21 cellular contexts compared by ENCODE assay signal in the genomic region with DNA sequence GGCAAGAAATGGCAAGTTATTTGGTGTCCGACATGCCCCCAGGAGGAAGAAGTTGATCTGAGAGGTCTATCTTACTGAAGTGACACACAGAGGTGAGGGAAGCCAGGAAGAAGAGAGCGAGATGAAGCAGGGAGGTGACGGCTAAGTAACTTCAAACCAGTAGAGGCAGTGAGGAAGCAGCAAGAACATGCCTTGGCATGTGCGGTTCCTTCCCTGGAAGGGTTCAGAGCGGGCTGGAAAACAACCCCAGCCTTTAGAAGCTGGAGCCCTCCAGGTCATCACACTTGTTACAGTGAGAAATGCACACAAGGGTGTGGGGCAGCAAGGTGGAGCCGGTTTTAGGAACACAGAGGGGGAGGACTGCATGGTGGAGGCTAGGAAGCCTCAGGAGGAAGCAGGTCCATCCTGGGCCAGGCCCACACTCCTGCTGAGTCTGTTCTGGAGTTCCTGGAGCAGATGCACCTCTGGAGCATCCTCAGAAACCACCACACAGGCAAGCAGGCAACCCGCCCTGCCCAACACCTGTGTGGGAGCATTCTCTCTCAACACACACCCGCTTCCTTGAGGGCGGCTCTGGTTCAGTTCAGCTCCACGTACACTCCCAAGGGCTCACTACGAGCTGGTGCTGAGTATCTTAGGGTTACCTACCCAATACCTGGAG. TPM values are rescaled to one million over a fixed set of nuclear protein-coding genes. Genes with fewer than 3 reads are reported as not detected.
A peak's percentile ranks its signal among the peaks of the same experiment; 100 is the strongest.
DNase-seq lines count a peak whose midpoint lies in the region; ATAC-seq and TF ChIP-seq lines count a peak whose summit lies in the region.
"Had no signal": no experiment of that assay in that cellular context is flagged by ENCODE, and none has a peak within 500 bp of the region (broad histone marks: within the 10 kb centered on the region; RNA-seq: fewer than 3 reads in every experiment).

No MANE protein-coding gene starts in this region.

- H4K8ac ChIP-seq in H9 (replicated peaks; ENCODE audit: insufficient read length, low read depth, low read length) = no peak overlapping the region

- TF ChIP-seq CTCF in H9 (conservative IDR thresholded peaks at IDR 0.05) (no peak), WTC11 (IDR thresholded peaks at IDR 0.05) (no peak), foreskin keratinocyte (conservative IDR thresholded peaks at IDR 0.05) (peak; percentile 34), sigmoid colon (IDR thresholded peaks at IDR 0.05) (no peak)

- H3K23ac ChIP-seq in H9 (ENCODE audit: insufficient read length, low read depth, low read length) = no peak overlapping the region

- H3K23me2 ChIP-seq in H9 (ENCODE audit: insufficient read length, low read depth, low read length, poor library complexity, severe bottlenecking) = no peaks in the 10 kb centered on the region

- no peaks in the 10 kb centered on the region for H4K20me1 ChIP-seq in H9 (ENCODE audit: control insufficient read depth, insufficient read depth, insufficient read length)

- H3K9me3 Mint-ChIP-seq in H9 (peaks cover 0 to 2% of the 10 kb centered on the region in 2 experiments; a peak in 2 of 5 replicates), WTC11 (peaks cover 8% of the 10 kb centered on the region)
- no peaks in the 10 kb centered on the region for H3K9me3 Mint-ChIP-seq in activated T-cell treated with anti-CD3 and anti-CD28 coated beads, Interleukin-2, amount 50 U/mL, for 4 hours

- H2BK15ac ChIP-seq in H9 (ENCODE audit: low read depth, low read length) = no peak overlapping the region

- H3K4me2 ChIP-seq in H9 (ENCODE audit: insufficient read depth, insufficient read length, low read length) = no peak overlapping the region

- no peak overlapping the region for H3K27ac ChIP-seq in H9 (ENCODE audit: insufficient read length, low read depth, low read length)
- H3K27ac ChIP-seq in foreskin keratinocyte = peak overlapping the region; percentile 52
- H3K27ac ChIP-seq in sigmoid colon = no peak overlapping the region
- H3K27ac ChIP-seq: SJCRH30, stomach had no signal

- intact Hi-C loops in sigmoid colon (cut with DNase I) = no loop called here

- DNase-seq in H9 (no peak), WTC11 (ENCODE audit: low spot score) (no peak), foreskin keratinocyte (peak; percentile 70 to 81), sigmoid colon (peak; percentile 27), HuH-7.5 (ENCODE audit: low spot score) (no peak), DMS114 treated with DMSO at 0.1 percent for 48 hours (lab: John Stamatoyannopoulos, UW; ENCODE audit: unreplicated experiment) (no peak)
- no peak for DNase-seq in activated T-cell treated with anti-CD3 and anti-CD28 coated beads, Interleukin-2, amount 50 U/mL, for 4 hours
- no peak for DNase-seq in activated CD8-positive, alpha-beta memory T cell treated with anti-CD3 and anti-CD28 coated beads for 24 hours
- DNase-seq: DND-41; erythroblast; NCI-H1092 treated with DMSO at 0.1 percent for 48 hours; NCI-H2029 treated with DMSO at 0.1 percent for 48 hours; NCI-H446; PC-3; SJCRH30; small intestine; stimulated activated CD4-positive, alpha-beta T cell treated with anti-CD3 and anti-CD28 coated beads, Interleukin-4, amount 100 ng/mL, for 1 hour; stomach had no signal

- H3K9ac ChIP-seq in H9 (ENCODE audit: extremely low read depth, insufficient read length, low read length) = no peak overlapping the region

- H3K4ac ChIP-seq in H9 (ENCODE audit: low read depth, low read length) = no peak overlapping the region

- no peak overlapping the region for H2BK20ac ChIP-seq in H9 (ENCODE audit: low read depth, low read length, poor library complexity, severe bottlenecking)

- H3K9me3 ChIP-seq in H9 (ENCODE audit: control insufficient read depth, low read depth, low read length) (no peaks in the 10 kb centered on the region), sigmoid colon (no peaks in the 10 kb centered on the region)
- H3K9me3 ChIP-seq: HAP-1, SJCRH30, stomach had no signal

- CTCF ChIA-PET in WTC11 (lab: Charles Lee) = interaction anchor here (2.0 kb wide), 1 partner anchor 103 kb away, joined by 11 read pairs; no protein-coding TSS in a partner anchor

- no peaks in the 10 kb centered on the region for H3K79me2 ChIP-seq in H9 (ENCODE audit: insufficient read depth, low read length)

- H3K4me1 ChIP-seq in H9 (ENCODE audit: insufficient read depth, low read length) (no peaks in the 10 kb centered on the region), foreskin keratinocyte (peaks cover 10% of the 10 kb centered on the region), sigmoid colon (peaks cover 0 to 5% (median 4%) of the 10 kb centered on the region in 4 donors)
- H3K4me1 ChIP-seq: SJCRH30 had no signal

- TF ChIP-seq EP300 in sigmoid colon (IDR thresholded peaks at IDR 0.05) = no peak

- no peak overlapping the region for H3K4me3 Mint-ChIP-seq in H9
- H3K4me3 Mint-ChIP-seq in WTC11 = no peak overlapping the region
- no peak overlapping the region for H3K4me3 Mint-ChIP-seq in activated T-cell treated with anti-CD3 and anti-CD28 coated beads, Interleukin-2, amount 50 U/mL, for 4 hours
- H3K4me3 Mint-ChIP-seq: neural crest cell had no signal

- H4K5ac ChIP-seq in H9 (ENCODE audit: insufficient read length, low read depth, low read length) = no peak overlapping the region

- no CpG with 5 or more reads among the region's 11 CpGs for WGBS in H9 (ENCODE audit: extremely low coverage, insufficient read length, low lambda C conversion rate)
- 91 to 94% methylated on average over 11 of the region's 11 CpGs for WGBS in sigmoid colon, 2 donors

- no peak overlapping the region for H2BK12ac ChIP-seq in H9 (ENCODE audit: insufficient read length, low read depth, low read length)

- H3K79me1 ChIP-seq in H9 (ENCODE audit: insufficient read depth, low read depth, low read length, poor library complexity, severe bottlenecking) = no peaks in the 10 kb centered on the region

- H3K27me3 Mint-ChIP-seq in H9 (ENCODE audit: low read depth) (no peaks in the 10 kb centered on the region), WTC11 (ENCODE audit: low read depth) (no peaks in the 10 kb centered on the region)
- H3K27me3 Mint-ChIP-seq in activated T-cell treated with anti-CD3 and anti-CD28 coated beads, Interleukin-2, amount 50 U/mL, for 4 hours (ENCODE audit: low read depth) = no peaks in the 10 kb centered on the region
- H3K27me3 Mint-ChIP-seq: progenitor cell of endocrine pancreas had no signal

- H3K4me1 Mint-ChIP-seq in H9 (0 out of 4 replicates have a peak, but pooled peaks cover 0 to 2% of the 10 kb centered on the region in 2 experiments), WTC11 (peaks cover 3% of the 10 kb centered on the region; the same call in 1 of the 2 replicates)
- H3K4me1 Mint-ChIP-seq in activated T-cell treated with anti-CD3 and anti-CD28 coated beads, Interleukin-2, amount 50 U/mL, for 4 hours (ENCODE audit: low read depth) = no peaks in the 10 kb centered on the region

- H3T11ph ChIP-seq in H9 (ENCODE audit: low read length) = no peak overlapping the region

- no peaks in the 10 kb centered on the region for H3K36me3 ChIP-seq in sigmoid colon
- H3K36me3 ChIP-seq: stomach had no signal

- no peak overlapping the region for H3K18ac ChIP-seq in H9 (ENCODE audit: insufficient read length, low read depth, low read length)

- H3K56ac ChIP-seq in H9 (ENCODE audit: insufficient read length, low read depth, low read length) = no peak overlapping the region

- no peak overlapping the region for H2AK5ac ChIP-seq in H9 (ENCODE audit: insufficient read length, low read length)

- H3K36me3 Mint-ChIP-seq in H9 (ENCODE audit: insufficient read depth in 1 of 3, low read depth in 3 of 3) (peaks cover 20 to 54% (median 44%) of the 10 kb centered on the region in 3 experiments), WTC11 (peaks cover 36% of the 10 kb centered on the region)
- H3K36me3 Mint-ChIP-seq in activated T-cell treated with anti-CD3 and anti-CD28 coated beads, Interleukin-2, amount 50 U/mL, for 4 hours (ENCODE audit: insufficient read depth) = no peaks in the 10 kb centered on the region

- no peak for TF ChIP-seq POLR2A in sigmoid colon (IDR thresholded peaks at IDR 0.05)

- H3K14ac ChIP-seq in H9 (ENCODE audit: insufficient read depth, low read length) = no peak overlapping the region

- H2BK120ac ChIP-seq in H9 (ENCODE audit: low read depth, low read length, poor library complexity, severe bottlenecking) = no peak overlapping the region

- no peak overlapping the region for H4K91ac ChIP-seq in H9 (ENCODE audit: insufficient read length, low read depth, low read length)

- no peak overlapping the region for H2AFZ ChIP-seq in H9 (ENCODE audit: low read length)

- H3K27me3 ChIP-seq in H9 (ENCODE audit: insufficient read depth, low read length) = no peaks in the 10 kb centered on the region
- H3K27me3 ChIP-seq in foreskin keratinocyte = no peaks in the 10 kb centered on the region
- no peaks in the 10 kb centered on the region for H3K27me3 ChIP-seq in sigmoid colon
- H3K27me3 ChIP-seq: SJCRH30, stomach had no signal

- H3K27ac Mint-ChIP-seq in H9 (peak overlapping the region in 2 of 3 experiments; percentile 20 to 35; a peak in 3 of 7 replicates), WTC11 (peak overlapping the region; percentile 22)
- H3K27ac Mint-ChIP-seq: progenitor cell of endocrine pancreas had no signal

- no peak overlapping the region for H3K4me3 ChIP-seq in sigmoid colon
- H3K4me3 ChIP-seq: HAP-1, SJCRH30, stomach had no signal

- POLR2A ChIA-PET in WTC11 (lab: Charles Lee) = no interaction called here

- no peak for ATAC-seq in WTC11
- ATAC-seq in foreskin keratinocyte = peak; percentile 83
- ATAC-seq in activated T-cell treated with anti-CD3 and anti-CD28 coated beads, Interleukin-2, amount 50 U/mL, for 4 hours = no peak
- ATAC-seq: PC-3 had no signal

- H2BK5ac ChIP-seq in H9 (ENCODE audit: insufficient read length, low read length) = no peak overlapping the region

TF ChIP-seq in WTC11, 78 proteins besides CTCF, POLR2A, EP300 and RAD21 (continues in another document):
- TF ChIP-seq SP1 (CRISPR knock-in tag; conservative IDR thresholded peaks at IDR 0.05) (no peak), GRHL2 (CRISPR knock-in tag; IDR thresholded peaks at IDR 0.05; ENCODE audit: insufficient replicate concordance, severe bottlenecking) (no peak)

RNA-seq across cellular contexts. Expression of gene POC1A, which starts 47.1 kb away (rescaled TPM):
- 29.0 and 29.3 TPM in 2 replicates for total RNA-seq in H9 (2021)
- 31.3 to 36.2 TPM (median 34.9 TPM) in 3 replicates for total RNA-seq in WTC11 (2021)
- 21.9 and 26.6 TPM in 2 replicates for total RNA-seq in foreskin keratinocyte
- polyA plus RNA-seq in foreskin keratinocyte = 29.6 and 36.5 TPM in 2 replicates
- total RNA-seq in sigmoid colon = 1 to 10 TPM in 3 of 4 donors, under 1 TPM in 1; 0.66 to 1.7 (median 1.2) TPM
- polyA plus RNA-seq in sigmoid colon = 10 to 100 TPM in 1 of 3 donors, 1 to 10 TPM in 2; 3.6 to 15.8 (median 7.6) TPM
- 10 to 100 TPM in 2 of 3 donors, 1 to 10 TPM in 1; 9.7 to 14.3 (median 11.7) TPM for total RNA-seq in activated T-cell treated with anti-CD3 and anti-CD28 coated beads, Interleukin-2, amount 50 U/mL, for 4 hours

RNA-seq across cellular contexts. Expression of gene DUSP7, which starts 50.7 kb away (rescaled TPM):
- total RNA-seq in H9 (2021) (23.5 and 24.0 TPM in 2 replicates), WTC11 (2021) (15.9 to 18.8 TPM (median 16.2 TPM) in 3 replicates), foreskin keratinocyte (119 and 131 TPM in 2 replicates), sigmoid colon (1 to 10 TPM; 6.3 to 7.5 (median 7.0) TPM)
- polyA plus RNA-seq in foreskin keratinocyte (107 and 117 TPM in 2 replicates), sigmoid colon (1 to 10 TPM; 3.0 to 7.6 (median 4.2) TPM)
- total RNA-seq in activated T-cell treated with anti-CD3 and anti-CD28 coated beads, Interleukin-2, amount 50 U/mL, for 4 hours = 10 to 100 TPM; 33.4 to 43.6 (median 38.1) TPM

Comparison
In these comparisons a context has a peak if more than half of its experiments do, and no peak if none do; other contexts are left out.
1. DNase-seq: peak in foreskin keratinocyte (2 of 2) and sigmoid colon (single experiment); none in H9 (single experiment), WTC11 (single experiment), activated T-cell treated with anti-CD3 and anti-CD28 coated beads, Interleukin-2, amount 50 U/mL, for 4 hours (single experiment), activated CD8-positive, alpha-beta memory T cell treated with anti-CD3 and anti-CD28 coated beads for 24 hours (single experiment), HuH-7.5 (single experiment) and DMS114 treated with DMSO at 0.1 percent for 48 hours (single experiment).